Comparison of ENCODE assay signal across 2 cellular contexts in the genomic region with DNA sequence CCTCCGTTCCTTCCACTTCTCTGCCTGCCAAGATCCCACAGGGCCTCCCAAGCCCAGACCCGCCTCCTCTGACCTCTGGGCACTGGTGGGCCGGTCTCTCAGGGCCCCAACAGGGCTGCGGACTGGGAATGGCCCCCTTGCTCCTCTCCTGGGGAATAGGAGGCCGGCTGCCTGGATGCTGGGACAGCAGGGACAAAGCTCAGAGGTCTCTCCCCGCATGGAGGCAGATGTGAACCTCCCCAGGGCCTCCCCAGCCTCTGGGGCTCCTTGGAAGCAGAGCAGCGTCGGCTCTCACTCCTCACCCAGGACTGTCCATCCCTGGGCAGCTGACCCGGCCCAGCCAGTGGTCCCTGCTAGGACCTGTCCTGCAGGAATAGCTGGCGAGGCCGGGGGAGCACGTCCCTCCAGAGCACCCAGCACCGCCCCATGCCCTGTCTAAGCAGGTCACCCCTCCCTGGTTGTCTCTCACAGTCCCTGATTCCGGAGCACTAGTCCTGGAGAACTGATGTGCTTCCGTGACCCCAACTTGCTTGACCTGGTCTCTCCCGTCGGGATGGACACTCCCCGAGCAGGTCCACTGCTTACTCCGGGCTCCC.
TF ChIP-seq lines count a peak whose summit lies in the region.

No MANE protein-coding gene starts in this region.

TF ChIP-seq in IMR-90, 13 proteins besides CTCF, POLR2A, EP300 and RAD21:
- TF ChIP-seq, protein P1, sequence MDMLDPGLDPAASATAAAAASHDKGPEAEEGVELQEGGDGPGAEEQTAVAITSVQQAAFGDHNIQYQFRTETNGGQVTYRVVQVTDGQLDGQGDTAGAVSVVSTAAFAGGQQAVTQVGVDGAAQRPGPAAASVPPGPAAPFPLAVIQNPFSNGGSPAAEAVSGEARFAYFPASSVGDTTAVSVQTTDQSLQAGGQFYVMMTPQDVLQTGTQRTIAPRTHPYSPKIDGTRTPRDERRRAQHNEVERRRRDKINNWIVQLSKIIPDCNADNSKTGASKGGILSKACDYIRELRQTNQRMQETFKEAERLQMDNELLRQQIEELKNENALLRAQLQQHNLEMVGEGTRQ (IDR thresholded peaks at IDR 0.05; ENCODE audit: low read depth, low read length): no peak
- no peak for TF ChIP-seq RCOR1 (IDR thresholded peaks at IDR 0.05; ENCODE audit: insufficient replicate concordance, low read length)
- TF ChIP-seq RFX5 (IDR thresholded peaks at IDR 0.05; ENCODE audit: low read depth, low read length): no peak
- no peak for TF ChIP-seq MXI1 (IDR thresholded peaks at IDR 0.05; ENCODE audit: borderline replicate concordance, low read depth, low read length)

TF ChIP-seq in H1, 55 proteins besides CTCF, POLR2A, EP300 and RAD21:
- TF ChIP-seq BRCA1 (IDR thresholded peaks at IDR 0.05; ENCODE audit: low read depth, low read length) (no peak), CHD1 (IDR thresholded peaks at IDR 0.05; ENCODE audit: low read depth, low read length) (no peak), CREB1 (IDR thresholded peaks at IDR 0.05) (no peak), TCF12 (IDR thresholded peaks at IDR 0.05; ENCODE audit: low read depth, low read length) (no peak), ZNF274 (IDR thresholded peaks at IDR 0.05; ENCODE audit: borderline replicate concordance, extremely low read depth, low read length) (no peak), SIX5 (IDR thresholded peaks at IDR 0.05; ENCODE audit: low read depth, low read length) (no peak), RBBP5 (IDR thresholded peaks at IDR 0.05; ENCODE audit: borderline replicate concordance, low read depth, low read length) (no peak), RNF2 (IDR thresholded peaks at IDR 0.05; ENCODE audit: borderline replicate concordance, low read depth, low read length, missing control alignments, poor library complexity, severe bottlenecking) (no peak)
- TF ChIP-seq, protein P2, sequence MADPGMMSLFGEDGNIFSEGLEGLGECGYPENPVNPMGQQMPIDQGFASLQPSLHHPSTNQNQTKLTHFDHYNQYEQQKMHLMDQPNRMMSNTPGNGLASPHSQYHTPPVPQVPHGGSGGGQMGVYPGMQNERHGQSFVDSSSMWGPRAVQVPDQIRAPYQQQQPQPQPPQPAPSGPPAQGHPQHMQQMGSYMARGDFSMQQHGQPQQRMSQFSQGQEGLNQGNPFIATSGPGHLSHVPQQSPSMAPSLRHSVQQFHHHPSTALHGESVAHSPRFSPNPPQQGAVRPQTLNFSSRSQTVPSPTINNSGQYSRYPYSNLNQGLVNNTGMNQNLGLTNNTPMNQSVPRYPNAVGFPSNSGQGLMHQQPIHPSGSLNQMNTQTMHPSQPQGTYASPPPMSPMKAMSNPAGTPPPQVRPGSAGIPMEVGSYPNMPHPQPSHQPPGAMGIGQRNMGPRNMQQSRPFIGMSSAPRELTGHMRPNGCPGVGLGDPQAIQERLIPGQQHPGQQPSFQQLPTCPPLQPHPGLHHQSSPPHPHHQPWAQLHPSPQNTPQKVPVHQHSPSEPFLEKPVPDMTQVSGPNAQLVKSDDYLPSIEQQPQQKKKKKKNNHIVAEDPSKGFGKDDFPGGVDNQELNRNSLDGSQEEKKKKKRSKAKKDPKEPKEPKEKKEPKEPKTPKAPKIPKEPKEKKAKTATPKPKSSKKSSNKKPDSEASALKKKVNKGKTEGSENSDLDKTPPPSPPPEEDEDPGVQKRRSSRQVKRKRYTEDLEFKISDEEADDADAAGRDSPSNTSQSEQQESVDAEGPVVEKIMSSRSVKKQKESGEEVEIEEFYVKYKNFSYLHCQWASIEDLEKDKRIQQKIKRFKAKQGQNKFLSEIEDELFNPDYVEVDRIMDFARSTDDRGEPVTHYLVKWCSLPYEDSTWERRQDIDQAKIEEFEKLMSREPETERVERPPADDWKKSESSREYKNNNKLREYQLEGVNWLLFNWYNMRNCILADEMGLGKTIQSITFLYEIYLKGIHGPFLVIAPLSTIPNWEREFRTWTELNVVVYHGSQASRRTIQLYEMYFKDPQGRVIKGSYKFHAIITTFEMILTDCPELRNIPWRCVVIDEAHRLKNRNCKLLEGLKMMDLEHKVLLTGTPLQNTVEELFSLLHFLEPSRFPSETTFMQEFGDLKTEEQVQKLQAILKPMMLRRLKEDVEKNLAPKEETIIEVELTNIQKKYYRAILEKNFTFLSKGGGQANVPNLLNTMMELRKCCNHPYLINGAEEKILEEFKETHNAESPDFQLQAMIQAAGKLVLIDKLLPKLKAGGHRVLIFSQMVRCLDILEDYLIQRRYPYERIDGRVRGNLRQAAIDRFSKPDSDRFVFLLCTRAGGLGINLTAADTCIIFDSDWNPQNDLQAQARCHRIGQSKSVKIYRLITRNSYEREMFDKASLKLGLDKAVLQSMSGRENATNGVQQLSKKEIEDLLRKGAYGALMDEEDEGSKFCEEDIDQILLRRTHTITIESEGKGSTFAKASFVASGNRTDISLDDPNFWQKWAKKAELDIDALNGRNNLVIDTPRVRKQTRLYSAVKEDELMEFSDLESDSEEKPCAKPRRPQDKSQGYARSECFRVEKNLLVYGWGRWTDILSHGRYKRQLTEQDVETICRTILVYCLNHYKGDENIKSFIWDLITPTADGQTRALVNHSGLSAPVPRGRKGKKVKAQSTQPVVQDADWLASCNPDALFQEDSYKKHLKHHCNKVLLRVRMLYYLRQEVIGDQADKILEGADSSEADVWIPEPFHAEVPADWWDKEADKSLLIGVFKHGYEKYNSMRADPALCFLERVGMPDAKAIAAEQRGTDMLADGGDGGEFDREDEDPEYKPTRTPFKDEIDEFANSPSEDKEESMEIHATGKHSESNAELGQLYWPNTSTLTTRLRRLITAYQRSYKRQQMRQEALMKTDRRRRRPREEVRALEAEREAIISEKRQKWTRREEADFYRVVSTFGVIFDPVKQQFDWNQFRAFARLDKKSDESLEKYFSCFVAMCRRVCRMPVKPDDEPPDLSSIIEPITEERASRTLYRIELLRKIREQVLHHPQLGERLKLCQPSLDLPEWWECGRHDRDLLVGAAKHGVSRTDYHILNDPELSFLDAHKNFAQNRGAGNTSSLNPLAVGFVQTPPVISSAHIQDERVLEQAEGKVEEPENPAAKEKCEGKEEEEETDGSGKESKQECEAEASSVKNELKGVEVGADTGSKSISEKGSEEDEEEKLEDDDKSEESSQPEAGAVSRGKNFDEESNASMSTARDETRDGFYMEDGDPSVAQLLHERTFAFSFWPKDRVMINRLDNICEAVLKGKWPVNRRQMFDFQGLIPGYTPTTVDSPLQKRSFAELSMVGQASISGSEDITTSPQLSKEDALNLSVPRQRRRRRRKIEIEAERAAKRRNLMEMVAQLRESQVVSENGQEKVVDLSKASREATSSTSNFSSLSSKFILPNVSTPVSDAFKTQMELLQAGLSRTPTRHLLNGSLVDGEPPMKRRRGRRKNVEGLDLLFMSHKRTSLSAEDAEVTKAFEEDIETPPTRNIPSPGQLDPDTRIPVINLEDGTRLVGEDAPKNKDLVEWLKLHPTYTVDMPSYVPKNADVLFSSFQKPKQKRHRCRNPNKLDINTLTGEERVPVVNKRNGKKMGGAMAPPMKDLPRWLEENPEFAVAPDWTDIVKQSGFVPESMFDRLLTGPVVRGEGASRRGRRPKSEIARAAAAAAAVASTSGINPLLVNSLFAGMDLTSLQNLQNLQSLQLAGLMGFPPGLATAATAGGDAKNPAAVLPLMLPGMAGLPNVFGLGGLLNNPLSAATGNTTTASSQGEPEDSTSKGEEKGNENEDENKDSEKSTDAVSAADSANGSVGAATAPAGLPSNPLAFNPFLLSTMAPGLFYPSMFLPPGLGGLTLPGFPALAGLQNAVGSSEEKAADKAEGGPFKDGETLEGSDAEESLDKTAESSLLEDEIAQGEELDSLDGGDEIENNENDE (IDR thresholded peaks at IDR 0.05; ENCODE audit: insufficient replicate concordance, low read length): no peak
- TF ChIP-seq, protein P3, sequence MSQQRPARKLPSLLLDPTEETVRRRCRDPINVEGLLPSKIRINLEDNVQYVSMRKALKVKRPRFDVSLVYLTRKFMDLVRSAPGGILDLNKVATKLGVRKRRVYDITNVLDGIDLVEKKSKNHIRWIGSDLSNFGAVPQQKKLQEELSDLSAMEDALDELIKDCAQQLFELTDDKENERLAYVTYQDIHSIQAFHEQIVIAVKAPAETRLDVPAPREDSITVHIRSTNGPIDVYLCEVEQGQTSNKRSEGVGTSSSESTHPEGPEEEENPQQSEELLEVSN (IDR thresholded peaks at IDR 0.05): no peak
